In genomic region chr19:14089412-14089661, GRCh38 we compare ENCODE assay signal across 9 cellular contexts. TPM values are rescaled to one million over a fixed set of nuclear protein-coding genes. Genes with fewer than 3 reads are reported as not detected.
DNase-seq lines count a peak whose midpoint lies in the region; ATAC-seq and TF ChIP-seq lines count a peak whose summit lies in the region.
"Had no signal": no experiment of that assay in that cellular context is flagged by ENCODE, and none has a peak within 500 bp of the region (broad histone marks: within the 10 kb centered on the region; RNA-seq: fewer than 3 reads in every experiment).

No MANE protein-coding gene starts in this region.

- peak overlapping the region; percentile 29 for H3K4me3 ChIP-seq in MG63

- intact Hi-C loops in CD4-positive, alpha-beta T cell (cut with DNase I, micrococcal nuclease): loop anchor here in 1 of 2 experiments (10.0 kb wide), 1 partner anchor 605 kb away; the partner anchor contains the start of gene ZNF333
- intact Hi-C loops in natural killer cell (cut with micrococcal nuclease): no loop called here

- POLR2A ChIA-PET in CD4-positive, alpha-beta T cell (lab: Charles Lee): interaction anchor here (0.6 to 1.3 kb wide), 2 partner anchors 60 to 321 kb away, joined by 3 read pairs; no protein-coding TSS in a partner anchor

- peaks cover 7% of the 10 kb centered on the region for H3K9me3 ChIP-seq in CD4-positive, alpha-beta T cell (ENCODE audit: control insufficient read depth, low read length)
- peaks cover 9% of the 10 kb centered on the region for H3K9me3 ChIP-seq in MG63

- peaks cover 27% of the 10 kb centered on the region for H3K36me3 Mint-ChIP-seq in CD4-positive, alpha-beta T cell (ENCODE audit: low read depth)
- peaks cover 23% of the 10 kb centered on the region for H3K36me3 Mint-ChIP-seq in central memory CD8-positive, alpha-beta T cell (ENCODE audit: insufficient read depth)
- H3K36me3 Mint-ChIP-seq in natural killer cell: no peaks in the 10 kb centered on the region

- no peaks in the 10 kb centered on the region for H3K9me3 Mint-ChIP-seq in CD4-positive, alpha-beta T cell
- no peaks in the 10 kb centered on the region for H3K9me3 Mint-ChIP-seq in central memory CD8-positive, alpha-beta T cell
- no peaks in the 10 kb centered on the region for H3K9me3 Mint-ChIP-seq in natural killer cell

- peak overlapping the region; percentile 92 for H3K4me3 Mint-ChIP-seq in CD4-positive, alpha-beta T cell
- peak overlapping the region; percentile 73 for H3K4me3 Mint-ChIP-seq in central memory CD8-positive, alpha-beta T cell
- H3K4me3 Mint-ChIP-seq in natural killer cell: peak overlapping the region; percentile 74

- peak; percentile 40 for TF ChIP-seq CTCF in CD4-positive, alpha-beta T cell (IDR thresholded peaks at IDR 0.05)
- TF ChIP-seq CTCF in natural killer cell (IDR thresholded peaks at IDR 0.05): no peak

- no peak overlapping the region for H3K27ac ChIP-seq in CD4-positive, alpha-beta T cell (ENCODE audit: low read depth, low read length)

- ATAC-seq in CD4-positive, alpha-beta T cell (ENCODE audit: poor library complexity): no peak
- no peak for ATAC-seq in central memory CD8-positive, alpha-beta T cell (replicated peaks; ENCODE audit: extremely low read depth, poor library complexity, severe bottlenecking)
- ATAC-seq in natural killer cell: no peak
- no peak for ATAC-seq in GM21576 (IDR thresholded peaks at IDR 0.05; ENCODE audit: unreplicated experiment)

- no peak for DNase-seq in CD4-positive, alpha-beta T cell
- DNase-seq in MG63 (no peak), natural killer cell (no peak), NCI-H2196 (lab: John Stamatoyannopoulos, UW; ENCODE audit: unreplicated experiment) (no peak), NCI-H345 (lab: John Stamatoyannopoulos, UW) (no peak), GF-D8 (lab: John Stamatoyannopoulos, UW) (no peak)
- no peak for DNase-seq in central memory CD8-positive, alpha-beta T cell (ENCODE audit: low spot score in 2 of 2)

- H3K4me1 Mint-ChIP-seq in CD4-positive, alpha-beta T cell (ENCODE audit: low read depth): peaks cover 22% of the 10 kb centered on the region
- peaks cover 17% of the 10 kb centered on the region for H3K4me1 Mint-ChIP-seq in central memory CD8-positive, alpha-beta T cell
- peaks cover 14 to 15% of the 10 kb centered on the region in 2 donors for H3K4me1 Mint-ChIP-seq in natural killer cell

- H3K27me3 ChIP-seq in CD4-positive, alpha-beta T cell (ENCODE audit: control insufficient read depth, insufficient read depth, low read length): no peaks in the 10 kb centered on the region
- no peaks in the 10 kb centered on the region for H3K27me3 ChIP-seq in MG63

- peaks cover 27% of the 10 kb centered on the region for H3K36me3 ChIP-seq in MG63

- H3K27me3 Mint-ChIP-seq in CD4-positive, alpha-beta T cell: no peaks in the 10 kb centered on the region
- H3K27me3 Mint-ChIP-seq in central memory CD8-positive, alpha-beta T cell: no peaks in the 10 kb centered on the region
- H3K27me3 Mint-ChIP-seq in natural killer cell (ENCODE audit: low read depth in 2 of 2): no peaks in the 10 kb centered on the region

- CTCF ChIA-PET in CD4-positive, alpha-beta T cell (lab: Charles Lee): interaction anchor here (1.0 to 3.9 kb wide), 2 partner anchors 16 to 47 kb away, joined by 3 to 14 read pairs; partner anchors contain the start of gene ASF1B

- H3K27ac Mint-ChIP-seq in CD4-positive, alpha-beta T cell: peak overlapping the region; percentile 81
- H3K27ac Mint-ChIP-seq in central memory CD8-positive, alpha-beta T cell (ENCODE audit: low read depth): no peak overlapping the region
- peak overlapping the region in 1 of 2 donors; percentile 39 for H3K27ac Mint-ChIP-seq in natural killer cell

RNA-seq across cellular contexts. Expression of gene SAMD1, which starts 1.2 kb away (rescaled TPM):
- total RNA-seq in CD4-positive, alpha-beta T cell: 10 to 100 TPM; 29.4 to 30.1 TPM
- 41.9 and 99.7 TPM in 2 replicates for total RNA-seq in MG63 (2014; rRNA removed; shearing (Covaris generic); ENCODE audit: low replicate concordance)
- 10 to 100 TPM; 30.8 to 33.0 (median 30.9) TPM for total RNA-seq in natural killer cell

RNA-seq across cellular contexts. Expression of gene C19orf67, which starts 3.8 kb away (rescaled TPM):
- total RNA-seq in CD4-positive, alpha-beta T cell: not detected
- not detected in 2 replicates for total RNA-seq in MG63 (2014; rRNA removed; shearing (Covaris generic); ENCODE audit: low replicate concordance)
- total RNA-seq in natural killer cell: under 1 TPM in 2 of 3 donors, not detected in 1; 0.35 to 0.53 TPM
- total RNA-seq: M059J had no signal

RNA-seq across cellular contexts. Expression of gene MISP3, which starts 16.8 kb away (rescaled TPM):
- total RNA-seq in CD4-positive, alpha-beta T cell: under 1 TPM; 0.39 to 0.49 TPM
- total RNA-seq in MG63 (2014; rRNA removed; shearing (Covaris generic); ENCODE audit: low replicate concordance): 1.6 and 2.3 TPM in 2 replicates
- 1 to 10 TPM; 2.4 to 4.1 (median 2.4) TPM for total RNA-seq in natural killer cell

RNA-seq across cellular contexts. Expression of gene PALM3, which starts 27.5 kb away (rescaled TPM):
- total RNA-seq in CD4-positive, alpha-beta T cell: under 1 TPM in 1 of 2 experiments, not detected in 1; 0.25 TPM
- total RNA-seq in MG63 (2014; rRNA removed; shearing (Covaris generic); ENCODE audit: low replicate concordance): not detected in 2 replicates
- not detected for total RNA-seq in natural killer cell

RNA-seq across cellular contexts. Expression of gene PRKACA, which starts 28.2 kb away (rescaled TPM):
- 10 to 100 TPM; 27.4 to 29.8 TPM for total RNA-seq in CD4-positive, alpha-beta T cell
- 22.7 and 48.4 TPM in 2 replicates for total RNA-seq in MG63 (2014; rRNA removed; shearing (Covaris generic); ENCODE audit: low replicate concordance)
- total RNA-seq in natural killer cell: 10 to 100 TPM; 68.6 to 71.8 (median 69.3) TPM
